In the genomic region with DNA sequence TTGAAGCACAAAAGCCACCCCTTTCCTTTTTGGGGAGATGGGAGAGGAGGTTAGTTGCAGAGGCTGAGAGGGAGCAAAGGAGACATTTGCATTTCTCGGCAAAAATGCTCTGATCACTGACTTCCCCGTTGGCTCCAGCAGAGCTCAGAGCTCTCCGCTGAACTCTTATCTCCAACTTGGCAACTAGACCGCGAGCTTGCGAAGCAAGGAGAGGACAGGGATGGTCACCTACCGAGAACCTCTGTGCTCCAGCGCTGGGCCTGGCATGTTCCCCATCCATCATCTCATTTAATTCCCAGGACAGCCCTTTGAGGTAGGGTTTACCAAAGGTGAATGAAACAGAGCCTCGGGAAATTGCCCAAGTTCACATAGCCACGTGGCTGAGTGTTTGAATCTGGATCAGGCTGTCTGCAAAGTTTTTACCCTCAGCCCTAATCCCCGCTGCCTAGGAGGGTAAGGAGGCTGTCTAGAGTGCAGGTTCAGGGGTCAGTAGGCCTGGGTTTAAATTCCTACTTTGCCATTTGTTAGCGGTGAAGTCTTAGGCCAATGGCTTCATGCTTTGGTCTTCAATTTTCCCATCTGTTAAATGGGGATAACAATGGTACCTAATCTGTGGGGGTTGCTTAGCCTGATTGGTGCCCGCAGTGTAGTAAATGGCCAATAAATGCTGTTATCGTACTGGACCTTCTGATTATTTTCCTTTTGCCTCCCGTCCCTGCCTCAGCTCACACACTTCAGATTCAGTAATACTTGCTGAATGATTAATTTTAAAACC, we compare ENCODE assay signal across 9 cellular contexts. TPM values are rescaled to one million over a fixed set of nuclear protein-coding genes. Genes with fewer than 3 reads are reported as not detected.
DNase-seq lines count a peak whose midpoint lies in the region; ATAC-seq and TF ChIP-seq lines count a peak whose summit lies in the region.
"Had no signal": no experiment of that assay in that cellular context is flagged by ENCODE, and none has a peak within 500 bp of the region (broad histone marks: within the 10 kb centered on the region; RNA-seq: fewer than 3 reads in every experiment).

No MANE protein-coding gene starts in this region.

- no peaks in the 10 kb centered on the region for H3K36me3 Mint-ChIP-seq in immature natural killer cell
- no peaks in the 10 kb centered on the region for H3K36me3 Mint-ChIP-seq in stimulated activated memory B cell treated with anti-CD40 and anti-IgM and Interleukin-4, amounts not matched to agents 10 μg/mL and 1 μg/mL and 100 μg/mL, for 72 hours
- H3K36me3 Mint-ChIP-seq in activated T-cell treated with anti-CD3 and anti-CD28 coated beads, Interleukin-2, amount 50 U/mL, for 72 hours (ENCODE audit: insufficient read depth in 2 of 2), result no peaks in the 10 kb centered on the region

- H3K36me3 ChIP-seq in ascending aorta, result no peaks in the 10 kb centered on the region

- peaks cover 11 to 12% of the 10 kb centered on the region in 2 donors for H3K4me1 ChIP-seq in ascending aorta

- intact Hi-C loops in ascending aorta (cut with DNase I), result loop anchor here (10.0 kb wide), 1 partner anchor 295 kb away; no protein-coding TSS in a partner anchor

- H3K4me3 Mint-ChIP-seq in immature natural killer cell, result peak overlapping the region; percentile 61 to 85 (median 79)
- H3K4me3 Mint-ChIP-seq in stimulated activated memory B cell treated with anti-CD40 and anti-IgM and Interleukin-4, amounts not matched to agents 10 μg/mL and 1 μg/mL and 100 μg/mL, for 72 hours, result peak overlapping the region; percentile 50
- peak overlapping the region in 1 of 2 donors; percentile 48 for H3K4me3 Mint-ChIP-seq in activated T-cell treated with anti-CD3 and anti-CD28 coated beads, Interleukin-2, amount 50 U/mL, for 72 hours

- H3K27me3 Mint-ChIP-seq in immature natural killer cell (ENCODE audit: low read depth in 3 of 3), result peaks cover 6 to 35% (median 22%) of the 10 kb centered on the region in 3 donors
- H3K27me3 Mint-ChIP-seq in stimulated activated memory B cell treated with anti-CD40 and anti-IgM and Interleukin-4, amounts not matched to agents 10 μg/mL and 1 μg/mL and 100 μg/mL, for 72 hours, result peaks cover 46% of the 10 kb centered on the region
- H3K27me3 Mint-ChIP-seq in activated T-cell treated with anti-CD3 and anti-CD28 coated beads, Interleukin-2, amount 50 U/mL, for 72 hours (ENCODE audit: low read depth), result peaks cover 64% of the 10 kb centered on the region

- peaks cover 35 to 39% of the 10 kb centered on the region in 2 donors for H3K4me1 Mint-ChIP-seq in immature natural killer cell
- peaks cover 27% of the 10 kb centered on the region for H3K4me1 Mint-ChIP-seq in stimulated activated memory B cell treated with anti-CD40 and anti-IgM and Interleukin-4, amounts not matched to agents 10 μg/mL and 1 μg/mL and 100 μg/mL, for 72 hours
- H3K4me1 Mint-ChIP-seq in activated T-cell treated with anti-CD3 and anti-CD28 coated beads, Interleukin-2, amount 50 U/mL, for 72 hours (ENCODE audit: low read depth), result peaks cover 20% of the 10 kb centered on the region

- no peaks in the 10 kb centered on the region for H3K9me3 ChIP-seq in ascending aorta

- H3K27ac Mint-ChIP-seq in immature natural killer cell, result no peak overlapping the region
- H3K27ac Mint-ChIP-seq in stimulated activated memory B cell treated with anti-CD40 and anti-IgM and Interleukin-4, amounts not matched to agents 10 μg/mL and 1 μg/mL and 100 μg/mL, for 72 hours, result no peak overlapping the region
- no peak overlapping the region for H3K27ac Mint-ChIP-seq in activated T-cell treated with anti-CD3 and anti-CD28 coated beads, Interleukin-2, amount 50 U/mL, for 72 hours

- H3K9me3 Mint-ChIP-seq in immature natural killer cell, result no peaks in the 10 kb centered on the region
- no peaks in the 10 kb centered on the region for H3K9me3 Mint-ChIP-seq in stimulated activated memory B cell treated with anti-CD40 and anti-IgM and Interleukin-4, amounts not matched to agents 10 μg/mL and 1 μg/mL and 100 μg/mL, for 72 hours
- H3K9me3 Mint-ChIP-seq in activated T-cell treated with anti-CD3 and anti-CD28 coated beads, Interleukin-2, amount 50 U/mL, for 72 hours, result no peaks in the 10 kb centered on the region

- no peak for ATAC-seq in stimulated activated memory B cell treated with anti-CD40 and anti-IgM and Interleukin-4, amounts not matched to agents 10 μg/mL and 1 μg/mL and 100 μg/mL, for 72 hours
- no peak for ATAC-seq in GM21786 (IDR thresholded peaks at IDR 0.05; ENCODE audit: unreplicated experiment)
- ATAC-seq in activated T-cell treated with anti-CD3 and anti-CD28 coated beads, Interleukin-2, amount 50 U/mL, for 72 hours (replicated peaks in 1 of 2), result no peak
- no peak for ATAC-seq in HG03460 (IDR thresholded peaks at IDR 0.05; ENCODE audit: unreplicated experiment)

- H3K27ac ChIP-seq in ascending aorta, result no peak overlapping the region

- H3K4me3 ChIP-seq in ascending aorta, result peak overlapping the region; percentile 18 to 79

- no peak for TF ChIP-seq CTCF in ascending aorta (IDR thresholded peaks at IDR 0.05)

- DNase-seq in DMS53 (lab: John Stamatoyannopoulos, UW) (peak; percentile 38), DMS53 treated with DMSO at 0.1 percent for 48 hours (lab: John Stamatoyannopoulos, UW; ENCODE audit: unreplicated experiment) (no peak), ascending aorta (ENCODE audit: low spot score in 2 of 2) (no peak), immature natural killer cell (no peak)
- no peak for DNase-seq in activated T-cell treated with anti-CD3 and anti-CD28 coated beads, Interleukin-2, amount 50 U/mL, for 72 hours
- DNase-seq: KG1 had no signal

- peaks cover 16% of the 10 kb centered on the region for H3K27me3 ChIP-seq in ascending aorta

RNA-seq across cellular contexts. Expression of a gene that starts 3.8 kb away (rescaled TPM):
- total RNA-seq in ascending aorta, result not detected
- 1 to 10 TPM in 1 of 3 donors, not detected in 2; 1.8 TPM for polyA plus RNA-seq in immature natural killer cell
- under 1 TPM in 1 of 2 donors, not detected in 1; 0.38 TPM for total RNA-seq in activated T-cell treated with anti-CD3 and anti-CD28 coated beads, Interleukin-2, amount 50 U/mL, for 72 hours

RNA-seq across cellular contexts. Expression of a gene that starts 32.4 kb away (rescaled TPM):
- 476 TPM for total RNA-seq in ascending aorta
- 100 to 1,000 TPM; 414 to 635 (median 421) TPM for polyA plus RNA-seq in immature natural killer cell
- 1,000 to 10,000 TPM; 1,394 to 2,332 TPM for total RNA-seq in activated T-cell treated with anti-CD3 and anti-CD28 coated beads, Interleukin-2, amount 50 U/mL, for 72 hours
